16 cellular contexts compared by ENCODE assay signal in the genomic region with DNA sequence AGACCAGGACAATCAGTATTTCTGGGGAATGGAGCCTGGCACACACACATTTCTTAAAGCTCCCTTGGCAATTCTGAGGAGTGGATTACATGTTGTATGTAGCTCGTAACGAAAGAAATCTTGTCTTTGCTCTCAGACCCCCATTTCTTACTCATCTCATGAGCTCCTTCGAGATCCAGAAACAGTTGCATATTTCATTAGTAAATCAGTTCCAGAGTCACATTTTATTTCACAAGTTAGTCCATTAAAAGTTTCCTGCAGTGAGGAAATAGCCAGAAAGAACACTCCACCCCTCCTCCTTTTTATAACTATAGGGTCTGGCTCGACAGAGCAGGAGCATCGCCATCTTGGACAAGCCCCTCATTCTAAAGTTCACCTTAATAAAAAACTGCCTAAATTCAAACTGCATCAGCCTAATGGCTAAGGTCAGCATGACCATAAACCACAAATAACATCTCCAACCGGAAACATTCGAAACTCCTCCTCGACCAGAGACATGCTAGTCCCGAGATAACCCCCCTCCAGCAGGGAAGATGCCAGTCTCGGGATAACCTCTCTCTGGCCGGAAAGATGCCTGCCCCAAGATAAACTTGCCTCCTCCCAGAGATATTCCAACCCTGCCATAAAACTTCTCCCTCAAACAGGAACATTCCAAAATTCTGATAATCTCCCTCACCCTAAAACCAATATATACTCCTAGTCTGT. TPM values are rescaled to one million over a fixed set of nuclear protein-coding genes. Genes with fewer than 3 reads are reported as not detected.
DNase-seq lines count a peak whose midpoint lies in the region; ATAC-seq and TF ChIP-seq lines count a peak whose summit lies in the region.
"Had no signal": no experiment of that assay in that cellular context is flagged by ENCODE, and none has a peak within 500 bp of the region (broad histone marks: within the 10 kb centered on the region; RNA-seq: fewer than 3 reads in every experiment).

No MANE protein-coding gene starts in this region.

- DNase-seq in RWPE2 (ENCODE audit: low spot score) (no peak), foreskin keratinocyte (peak in 1 of 2 donors; percentile 3), iPS-NIHi7 (ENCODE audit: extremely low spot score) (no peak), pons (ENCODE audit: low spot score) (no peak), DMS79 (lab: John Stamatoyannopoulos, UW) (no peak)
- no peak for DNase-seq in stimulated activated CD4-positive, alpha-beta T cell treated with anti-CD3 and anti-CD28 coated beads, Interleukin-4, amount 100 ng/mL, for 24 hours
- DNase-seq: anterior cingulate cortex; GF-D8; midbrain; NCI-H1930; NCI-H69; pancreas; stimulated activated CD4-positive, alpha-beta T cell treated with anti-CD3 and anti-CD28 coated beads, Interleukin-15, amount 100 ng/mL, for 24 hours had no signal

- H3K27ac ChIP-seq in ACC112 (ENCODE audit: low read depth, low read length) (peak overlapping the region; percentile 74), RWPE2 (ENCODE audit: poor library complexity, severe bottlenecking) (peak overlapping the region; percentile 94), foreskin keratinocyte (peak overlapping the region; percentile 18)

- TF ChIP-seq CTCF in RWPE2 (IDR thresholded peaks at IDR 0.05; ENCODE audit: poor library complexity, severe bottlenecking) (no peak), foreskin keratinocyte (conservative IDR thresholded peaks at IDR 0.05) (no peak)

- H3K4me2 ChIP-seq in skeletal muscle satellite cell (ENCODE audit: low read length), result peak overlapping the region; percentile 47

- no peak overlapping the region for H2AFZ ChIP-seq in ACC112 (ENCODE audit: low read length, unreplicated experiment)

- no peak overlapping the region for H3K4me3 ChIP-seq in ACC112 (ENCODE audit: low read depth, low read length)
- no peak overlapping the region for H3K4me3 ChIP-seq in RWPE2 (ENCODE audit: severe bottlenecking)
- no peak overlapping the region for H3K4me3 ChIP-seq in skeletal muscle satellite cell (ENCODE audit: low read length)
- H3K4me3 ChIP-seq: pancreas had no signal

- 0 out of 2 replicates have a peak, but pooled peaks cover 3% of the 10 kb centered on the region for H3K36me3 ChIP-seq in ACC112 (ENCODE audit: insufficient read depth, low read length)
- peaks cover 98% of the 10 kb centered on the region for H3K36me3 ChIP-seq in RWPE2 (ENCODE audit: low read depth)
- H3K36me3 ChIP-seq in skeletal muscle satellite cell (ENCODE audit: insufficient read depth, low read length), result peaks cover 17% of the 10 kb centered on the region
- H3K36me3 ChIP-seq: pancreas had no signal

- H3K9me3 ChIP-seq in RWPE2 (ENCODE audit: severe bottlenecking) (no peaks in the 10 kb centered on the region), skeletal muscle satellite cell (replicated peaks; ENCODE audit: low read length) (no peaks in the 10 kb centered on the region)
- H3K9me3 ChIP-seq: pancreas had no signal

- H3K79me2 ChIP-seq in ACC112 (ENCODE audit: control insufficient read depth, insufficient read depth, low read length, unreplicated experiment), result peaks cover 97% of the 10 kb centered on the region

- no peak for ATAC-seq in RWPE2 (ENCODE audit: low read depth)
- no peak for ATAC-seq in foreskin keratinocyte
- ATAC-seq: activated T-helper 17 cell treated with anti-CD3 and anti-CD28 coated beads, Interleukin-2, amount 50 U/mL, for 72 hours had no signal

- peaks cover 87% of the 10 kb centered on the region for H3K4me1 ChIP-seq in ACC112 (ENCODE audit: control insufficient read depth, insufficient read depth, low read length, unreplicated experiment)
- H3K4me1 ChIP-seq in RWPE2 (ENCODE audit: insufficient read depth, poor library complexity, severe bottlenecking), result peaks cover 82% of the 10 kb centered on the region
- H3K4me1 ChIP-seq in foreskin keratinocyte, result peaks cover 49% of the 10 kb centered on the region
- peaks cover 79% of the 10 kb centered on the region for H3K4me1 ChIP-seq in skeletal muscle satellite cell (ENCODE audit: control insufficient read depth, insufficient read depth, low read length)

- peak overlapping the region; percentile 18 for H3K9ac ChIP-seq in skeletal muscle satellite cell (ENCODE audit: low read depth, low read length)

- H3K27me3 ChIP-seq in ACC112 (ENCODE audit: insufficient read depth, low read length), result no peaks in the 10 kb centered on the region
- no peaks in the 10 kb centered on the region for H3K27me3 ChIP-seq in RWPE2 (ENCODE audit: insufficient read depth, poor library complexity, severe bottlenecking)
- no peaks in the 10 kb centered on the region for H3K27me3 ChIP-seq in foreskin keratinocyte
- H3K27me3 ChIP-seq in skeletal muscle satellite cell (ENCODE audit: control insufficient read depth, insufficient read depth, low read length), result no peaks in the 10 kb centered on the region
- H3K27me3 ChIP-seq: pancreas had no signal

RNA-seq across cellular contexts. Expression of a gene that starts 7.4 kb away (rescaled TPM):
- 156 and 161 TPM in 2 replicates for total RNA-seq in foreskin keratinocyte
- 22.4 and 28.7 TPM in 2 replicates for polyA plus RNA-seq in foreskin keratinocyte
- 89.1 and 114 TPM in 2 replicates for total RNA-seq in skeletal muscle satellite cell (2012; rRNA removed)

Comparison
In these comparisons a context has a peak if more than half of its experiments do, and no peak if none do; other contexts are left out.
1. H3K27ac ChIP-seq: peak in every context shown above with its lines; median percentile 94 in RWPE2; 74 in ACC112; 18 in foreskin keratinocyte.